ENCODE assay signal across 8 cellular contexts in genomic region chr6:136792066-136792944, GRCh38. TPM values are rescaled to one million over a fixed set of nuclear protein-coding genes. Genes with fewer than 3 reads are reported as not detected.
DNase-seq lines count a peak whose midpoint lies in the region; ATAC-seq and TF ChIP-seq lines count a peak whose summit lies in the region.

TSS of gene MAP3K5 (minus strand) at chr6:136792477. CDS start at chr6:136792157, 320 bp downstream.

- peaks cover 21% of the 10 kb centered on the region for H3K36me3 Mint-ChIP-seq in activated T-helper 17 cell treated with anti-CD3 and anti-CD28 coated beads, Interleukin-2, amount 50 U/mL, for 72 hours (ENCODE audit: low read depth)
- H3K36me3 Mint-ChIP-seq in neural crest cell (ENCODE audit: low read depth) = no peaks in the 10 kb centered on the region

- TF ChIP-seq CTCF in DOHH2 (IDR thresholded peaks at IDR 0.05; ENCODE audit: low read depth, low read length, poor library complexity, severe bottlenecking) (peak; percentile 40), fibroblast of pulmonary artery (IDR thresholded peaks at IDR 0.05; ENCODE audit: low read length, missing control alignments) (peak; percentile 29), neural crest cell (conservative IDR thresholded peaks at IDR 0.05) (no peak), stomach (IDR thresholded peaks at IDR 0.05) (peak in 4 of 7 experiments; percentile 37 to 50 (median 46))

- intact Hi-C loops in stomach (cut with DNase I; ENCODE audit: low total_unique reads) = no loop called here

- H3K4me1 Mint-ChIP-seq in activated T-helper 17 cell treated with anti-CD3 and anti-CD28 coated beads, Interleukin-2, amount 50 U/mL, for 72 hours = peaks cover 33% of the 10 kb centered on the region
- peaks cover 11% of the 10 kb centered on the region for H3K4me1 Mint-ChIP-seq in neural crest cell

- H3K36me3 ChIP-seq in DOHH2 (ENCODE audit: control insufficient read depth, low read length) (no peaks in the 10 kb centered on the region), stomach (no peaks in the 10 kb centered on the region)

- H3K4me1 ChIP-seq in DOHH2 (ENCODE audit: control insufficient read depth, low read length) (peaks cover 31% of the 10 kb centered on the region), stomach (peaks cover 32 to 44% (median 38%) of the 10 kb centered on the region in 4 donors)

- DNase-seq in Jurkat, Clone E6-1 (ENCODE audit: low read depth, low spot score) = peak; percentile 78
- peak; percentile 78 for DNase-seq in RPMI7951 (ENCODE audit: low read depth)
- DNase-seq in fibroblast of pulmonary artery (ENCODE audit: low read depth) = peak; percentile 86
- peak; percentile 44 for DNase-seq in neural crest cell (ENCODE audit: low read depth, low spot score)
- DNase-seq in stomach = peak; percentile 94

- no peaks in the 10 kb centered on the region for H4K20me1 ChIP-seq in DOHH2 (ENCODE audit: control insufficient read depth, insufficient read depth, low read depth, low read length)

- WGBS in stomach, 5 donors = 0 to 1% (median 0%) methylated on average over 21 to 108 of the region's 108 CpGs

- peaks cover 9% of the 10 kb centered on the region; the same call in 1 of the 2 replicates for H3F3A ChIP-seq in DOHH2 (ENCODE audit: control insufficient read depth, insufficient read depth)

- no peaks in the 10 kb centered on the region for H3K9me3 Mint-ChIP-seq in activated T-helper 17 cell treated with anti-CD3 and anti-CD28 coated beads, Interleukin-2, amount 50 U/mL, for 72 hours
- H3K9me3 Mint-ChIP-seq in neural crest cell = peaks cover 3% of the 10 kb centered on the region

- H3K4me3 ChIP-seq in DOHH2 (ENCODE audit: low read length) (peak within 1 kb of the TSS; percentile 86), fibroblast of pulmonary artery (replicated peaks; ENCODE audit: low read depth, low read length) (peak within 1 kb of the TSS; percentile 88), stomach (peak within 1 kb of the TSS; percentile 72 to 94 (median 90))
- H3K4me3 ChIP-seq in Jurkat, Clone E6-1 (ENCODE audit: low read length) = peak within 1 kb of the TSS; percentile 80

- no peaks in the 10 kb centered on the region for H3K79me2 ChIP-seq in DOHH2 (ENCODE audit: control insufficient read depth, low read length)

- peak; percentile 56 for ATAC-seq in GM21717 (IDR thresholded peaks at IDR 0.05; ENCODE audit: unreplicated experiment)
- ATAC-seq in activated T-helper 17 cell treated with anti-CD3 and anti-CD28 coated beads, Interleukin-2, amount 50 U/mL, for 72 hours (replicated peaks) = peak; percentile 64

- H3K27ac Mint-ChIP-seq in activated T-helper 17 cell treated with anti-CD3 and anti-CD28 coated beads, Interleukin-2, amount 50 U/mL, for 72 hours = peak within 1 kb of the TSS; percentile 94
- peak within 1 kb of the TSS; percentile 43 for H3K27ac Mint-ChIP-seq in neural crest cell (ENCODE audit: unreplicated experiment)

- TF ChIP-seq POLR2A in stomach (IDR thresholded peaks at IDR 0.05) = no peak

- H3K27me3 ChIP-seq in DOHH2 (ENCODE audit: control insufficient read depth, low read length) (peaks cover 33% of the 10 kb centered on the region), stomach (no peaks in the 10 kb centered on the region)

- H3K9me2 ChIP-seq in DOHH2 (replicated peaks; ENCODE audit: control insufficient read depth, low read length) = no peaks in the 10 kb centered on the region

- H3K4me2 ChIP-seq in DOHH2 (ENCODE audit: low read length) = peak within 1 kb of the TSS; percentile 89

- no peak for TF ChIP-seq EP300 in stomach (IDR thresholded peaks at IDR 0.05)

- peak within 1 kb of the TSS; percentile 97 for H3K4me3 Mint-ChIP-seq in activated T-helper 17 cell treated with anti-CD3 and anti-CD28 coated beads, Interleukin-2, amount 50 U/mL, for 72 hours
- peak within 1 kb of the TSS; percentile 91 for H3K4me3 Mint-ChIP-seq in neural crest cell

- no peaks in the 10 kb centered on the region for H3K27me3 Mint-ChIP-seq in activated T-helper 17 cell treated with anti-CD3 and anti-CD28 coated beads, Interleukin-2, amount 50 U/mL, for 72 hours
- H3K27me3 Mint-ChIP-seq in neural crest cell (ENCODE audit: low read depth) = peaks cover 82% of the 10 kb centered on the region

- H3K27ac ChIP-seq in DOHH2 (ENCODE audit: low read depth, low read length) (no peak within 1 kb of the TSS), stomach (peak within 1 kb of the TSS; percentile 96 to 99 (median 98))

- H3K9me3 ChIP-seq in DOHH2 (ENCODE audit: control insufficient read depth, insufficient read depth, low read length) (no peaks in the 10 kb centered on the region), stomach (no peaks in the 10 kb centered on the region)

RNA-seq across cellular contexts. Expression of gene MAP3K5, which starts in this region (rescaled TPM):
- polyA plus RNA-seq in Jurkat, Clone E6-1 (2012; ENCODE audit: insufficient read depth, insufficient read length) = 6.6 TPM
- 6.2 and 6.3 TPM in 2 replicates for total RNA-seq in RPMI7951 (2014; rRNA removed; shearing (Covaris generic))
- total RNA-seq in activated T-helper 17 cell treated with anti-CD3 and anti-CD28 coated beads, Interleukin-2, amount 50 U/mL, for 72 hours = 10 to 100 TPM; 13.8 to 20.1 TPM
- total RNA-seq in neural crest cell (0.09 TPM in 2 replicates), stomach (10 to 100 TPM; 23.2 to 40.3 (median 24.5) TPM)
- 10 to 100 TPM in 2 of 3 donors, 1 to 10 TPM in 1; 4.9 to 12.5 (median 12.4) TPM for polyA plus RNA-seq in stomach

Comparison
In these comparisons a context has a peak if more than half of its experiments do, and no peak if none do; other contexts are left out.
1. Peak in DNase-seq in neural crest cell; RNA of the gene not detected or under 1 TPM.
2. DNase-seq: peak in every context shown above with its lines; median percentile 94 in stomach; 86 in fibroblast of pulmonary artery; 78 in Jurkat, Clone E6-1; 78 in RPMI7951; 44 in neural crest cell.